In genomic region chr18:59057969-59058368, GRCh38 we compare ENCODE assay signal across 14 cellular contexts.
DNase-seq lines count a peak whose midpoint lies in the region; ATAC-seq, FAIRE-seq and TF ChIP-seq lines count a peak whose summit lies in the region.
"Had no signal": no experiment of that assay in that cellular context is flagged by ENCODE, and none has a peak within 500 bp of the region (broad histone marks: within the 10 kb centered on the region; RNA-seq: fewer than 3 reads in every experiment).

No MANE protein-coding gene starts in this region.

- no peaks in the 10 kb centered on the region for H3K9me3 ChIP-seq in thyroid gland
- H3K9me3 ChIP-seq: mucosa of descending colon, neutrophil, right atrium auricular region had no signal

- no peak overlapping the region for H3K4me3 ChIP-seq in thyroid gland (replicated peaks in 1 of 3)
- H3K4me3 ChIP-seq: mucosa of descending colon, right atrium auricular region had no signal

- intact Hi-C loops in thyroid gland (cut with DNase I): loop anchor here (2.0 to 10.0 kb wide), 3 partner anchors 53 to 275 kb away; no protein-coding TSS in a partner anchor

- no peak for FAIRE-seq in HTR-8/SVneo (lab: Jason Lieb, UNC)

- H3K36me3 ChIP-seq in thyroid gland: no peaks in the 10 kb centered on the region
- H3K36me3 ChIP-seq: neutrophil, right atrium auricular region had no signal

- no peak overlapping the region for H3K27ac ChIP-seq in thyroid gland
- H3K27ac ChIP-seq: neutrophil, right atrium auricular region had no signal

- TF ChIP-seq POLR2A in thyroid gland (IDR thresholded peaks at IDR 0.05): no peak

- no peaks in the 10 kb centered on the region for H3K27me3 ChIP-seq in thyroid gland
- H3K27me3 ChIP-seq: neutrophil, right atrium auricular region had no signal

- DNase-seq in GM03348 (ENCODE audit: low spot score) (peak; percentile 75), anterior cingulate cortex (lab: John Stamatoyannopoulos, UW) (peak in 32 of 58 donors; percentile 8 to 75 (median 26)), fibroblast of peridontal ligament (ENCODE audit: extremely low read depth) (peak; percentile 88), thyroid gland (peak; percentile 49 to 63), HTR-8/SVneo (ENCODE audit: insufficient read length, low spot score) (no peak), NOMO-1 treated with DMSO at 0.1 percent for 48 hours (lab: John Stamatoyannopoulos, UW; ENCODE audit: unreplicated experiment) (no peak)
- DNase-seq: activated effector memory CD4-positive, alpha-beta T cell treated with anti-CD3 and anti-CD28 coated beads, Interleukin-2, amount 50 U/mL, for 16 hours; amniotic stem cell; NCI-H2171; T-helper 9 cell had no signal

- TF ChIP-seq CTCF in thyroid gland (IDR thresholded peaks at IDR 0.05): no peak

- 31 to 42% methylated on average over 4 of the region's 4 CpGs for WGBS in thyroid gland, 2 donors

- no peak for ATAC-seq in GM21576 (IDR thresholded peaks at IDR 0.05; ENCODE audit: unreplicated experiment)

- H3K4me1 ChIP-seq in thyroid gland: peaks cover 24 to 30% of the 10 kb centered on the region in 2 donors

Comparison
In these comparisons a context has a peak if more than half of its experiments do, and no peak if none do; other contexts are left out.
1. DNase-seq: peak in GM03348 (single experiment), anterior cingulate cortex (32 of 58), fibroblast of peridontal ligament (single experiment) and thyroid gland (2 of 2); none in HTR-8/SVneo (single experiment) and NOMO-1 treated with DMSO at 0.1 percent for 48 hours (single experiment).